Comparison of ENCODE assay signal across 6 cellular contexts in genomic region chr3:182699550-182700170, GRCh38.
"Had no signal": no experiment of that assay in that cellular context is flagged by ENCODE, and none has a peak within 500 bp of the region (broad histone marks: within the 10 kb centered on the region; RNA-seq: fewer than 3 reads in every experiment).

No MANE protein-coding gene starts in this region.

- H3K4me3 Mint-ChIP-seq: H9 had no signal

- H3K9me3 Mint-ChIP-seq: H9, IgD-negative memory B cell had no signal

- H3K27ac Mint-ChIP-seq: H9, IgD-negative memory B cell had no signal

- ATAC-seq: HepG2 had no signal

- DNase-seq: GOT3, H9, HCEC 1CT, KG1 had no signal

- H3K4me1 Mint-ChIP-seq: IgD-negative memory B cell had no signal
